Comparison of ENCODE assay signal across 1 cellular context in the genomic region with DNA sequence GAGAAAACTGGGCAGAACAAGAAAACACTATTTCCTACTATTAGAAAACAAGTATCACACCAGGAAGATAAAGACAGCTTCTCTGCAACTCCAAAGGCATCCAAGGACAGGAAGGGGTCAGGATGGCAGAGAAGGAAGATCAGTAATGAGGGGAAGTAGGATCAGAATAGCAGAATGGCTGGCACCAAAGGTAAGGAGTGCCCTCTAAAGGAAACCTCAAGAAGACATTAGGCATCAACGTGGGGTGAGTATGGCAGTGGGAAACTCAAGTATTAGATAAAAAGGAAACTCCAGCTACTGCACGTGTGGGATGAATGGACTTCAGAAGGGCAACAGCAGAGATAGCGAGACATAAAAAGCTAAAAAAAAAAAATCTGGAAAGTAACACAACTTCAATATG.
TF ChIP-seq lines count a peak whose summit lies in the region.

No MANE protein-coding gene starts in this region.

TF ChIP-seq in HepG2, 621 proteins besides CTCF, POLR2A, EP300 and RAD21:
- TF ChIP-seq SIN3A (IDR thresholded peaks at IDR 0.05; ENCODE audit: borderline replicate concordance, low read depth, low read length) (no peak), ZNF44 (CRISPR knock-in tag; IDR thresholded peaks at IDR 0.05) (no peak), ZNF564 (CRISPR knock-in tag; IDR thresholded peaks at IDR 0.05) (no peak), SNAI1 (CRISPR knock-in tag; IDR thresholded peaks at IDR 0.05; ENCODE audit: borderline replicate concordance) (no peak), ZNF263 (CRISPR knock-in tag; IDR thresholded peaks at IDR 0.05) (no peak), ZBTB7A (CRISPR knock-in tag; IDR thresholded peaks at IDR 0.05) (no peak)
- TF ChIP-seq, protein P1, sequence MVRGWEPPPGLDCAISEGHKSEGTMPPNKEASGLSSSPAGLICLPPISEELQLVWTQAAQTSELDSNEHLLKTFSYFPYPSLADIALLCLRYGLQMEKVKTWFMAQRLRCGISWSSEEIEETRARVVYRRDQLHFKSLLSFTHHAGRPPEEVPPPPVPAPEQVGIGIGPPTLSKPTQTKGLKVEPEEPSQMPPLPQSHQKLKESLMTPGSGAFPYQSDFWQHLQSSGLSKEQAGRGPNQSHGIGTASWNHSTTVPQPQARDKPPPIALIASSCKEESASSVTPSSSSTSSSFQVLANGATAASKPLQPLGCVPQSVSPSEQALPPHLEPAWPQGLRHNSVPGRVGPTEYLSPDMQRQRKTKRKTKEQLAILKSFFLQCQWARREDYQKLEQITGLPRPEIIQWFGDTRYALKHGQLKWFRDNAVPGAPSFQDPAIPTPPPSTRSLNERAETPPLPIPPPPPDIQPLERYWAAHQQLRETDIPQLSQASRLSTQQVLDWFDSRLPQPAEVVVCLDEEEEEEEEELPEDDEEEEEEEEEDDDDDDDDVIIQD (CRISPR knock-in tag; IDR thresholded peaks at IDR 0.05; ENCODE audit: low read depth): no peak
